Comparison of ENCODE assay signal across 8 cellular contexts in genomic region chr10:96043895-96044580, GRCh38. TPM values are rescaled to one million over a fixed set of nuclear protein-coding genes. Genes with fewer than 3 reads are reported as not detected.
DNase-seq lines count a peak whose midpoint lies in the region; ATAC-seq, FAIRE-seq and TF ChIP-seq lines count a peak whose summit lies in the region.

No MANE protein-coding gene starts in this region.

- peak; percentile 33 for ATAC-seq in HG02798 (IDR thresholded peaks at IDR 0.05; ENCODE audit: poor library complexity, unreplicated experiment)
- peak; percentile 70 for ATAC-seq in HepG2

- WGBS in HepG2 (ENCODE audit: low lambda C conversion rate), result 2% methylated on average over 6 of the region's 56 CpGs

- peaks cover 43% of the 10 kb centered on the region for H3K4me1 ChIP-seq in HepG2 (ENCODE audit: insufficient read depth, low read length)

- no peak for TF ChIP-seq CTCF in HepG2 (CRISPR knock-in tag; IDR thresholded peaks at IDR 0.05)

- H2AFZ ChIP-seq in HepG2 (ENCODE audit: low read length), result no peak overlapping the region

- H3K9me3 ChIP-seq in HepG2 (ENCODE audit: low read length), result no peaks in the 10 kb centered on the region

- no peak for TF ChIP-seq RAD21 in HepG2 (CRISPR knock-in tag; IDR thresholded peaks at IDR 0.05)

- H3K4me3 ChIP-seq in HepG2 (replicated peaks in 1 of 3; ENCODE audit: insufficient read depth in 1 of 3, low read depth in 2 of 3, low read length in 3 of 3), result peak overlapping the region; percentile 89 to 91 (median 90)

- FAIRE-seq in HepG2 (lab: Jason Lieb, UNC), result no peak

- no peaks in the 10 kb centered on the region; the same call in 1 of the 2 replicates for H4K20me1 ChIP-seq in HepG2 (ENCODE audit: insufficient read depth, low read length)

- BruUV-seq in HepG2 (replicated peaks; lab: Mats Ljungman, UMichigan), result no TSS peak

- H3K27ac ChIP-seq in HepG2 (ENCODE audit: extremely low read length, insufficient read depth, low read length), result peak overlapping the region; percentile 87

- DNase-seq in NCI-H2081 (lab: John Stamatoyannopoulos, UW) (peak; percentile 46 to 51), NCI-H2081 treated with DMSO at 0.1 percent for 48 hours (lab: John Stamatoyannopoulos, UW) (no peak), NCI-H128 (lab: John Stamatoyannopoulos, UW; ENCODE audit: unreplicated experiment) (peak; percentile 1), HepG2 (ENCODE audit: low spot score) (peak; percentile 24)
- DNase-seq in activated CD4-positive, alpha-beta T cell treated with anti-CD3 and anti-CD28 coated beads for 48 hours, result peak; percentile 59
- DNase-seq in stimulated activated CD4-positive, alpha-beta T cell treated with anti-CD3 and anti-CD28 coated beads, Interleukin-4, amount 100 ng/mL, for 1 hour, result peak; percentile 56

- H3K4me1 Mint-ChIP-seq in dendritic cell treated with granulocyte-macrophage colony-stimulating factor and Interleukin-4, amounts not matched to agents 40 ng/mL and 50 ng/mL, for 4 days (ENCODE audit: low read depth), result peaks cover 38% of the 10 kb centered on the region

- H3K27me3 Mint-ChIP-seq in dendritic cell treated with granulocyte-macrophage colony-stimulating factor and Interleukin-4, amounts not matched to agents 40 ng/mL and 50 ng/mL, for 4 days, result no peaks in the 10 kb centered on the region

- CTCF ChIA-PET in HepG2 (lab: Yijun Ruan, JAX; ENCODE audit: low intra/inter-chr PET ratio, low total read pairs), result no interaction called here

- H3K27ac Mint-ChIP-seq in dendritic cell treated with granulocyte-macrophage colony-stimulating factor and Interleukin-4, amounts not matched to agents 40 ng/mL and 50 ng/mL, for 4 days, result peak overlapping the region; percentile 97

- peaks cover 46% of the 10 kb centered on the region for H3K36me3 Mint-ChIP-seq in dendritic cell treated with granulocyte-macrophage colony-stimulating factor and Interleukin-4, amounts not matched to agents 40 ng/mL and 50 ng/mL, for 4 days (ENCODE audit: low read depth)

- H3K36me3 ChIP-seq in HepG2 (replicated peaks in 1 of 2; ENCODE audit: control insufficient read depth in 1 of 2, insufficient read depth in 2 of 2, low read length in 2 of 2), result peaks cover 0 to 9% of the 10 kb centered on the region in 2 experiments; a peak in 1 of 5 replicates

- H3K4me3 Mint-ChIP-seq in dendritic cell treated with granulocyte-macrophage colony-stimulating factor and Interleukin-4, amounts not matched to agents 40 ng/mL and 50 ng/mL, for 4 days, result peak overlapping the region; percentile 94

- intact Hi-C loops in dendritic cell treated with granulocyte-macrophage colony-stimulating factor and Interleukin-4, amounts not matched to agents 40 ng/mL and 50 ng/mL, for 4 days (cut with micrococcal nuclease), result loop anchor here (5.0 kb wide), 2 partner anchors 43 to 88 kb away; partner anchors contain the start of gene ZNF518A
- intact Hi-C loops in HepG2 (cut with micrococcal nuclease; ENCODE audit: unreplicated experiment), result loop anchor here (1.0 kb wide), 1 partner anchor 86 kb away; the partner anchor contains the start of gene ZNF518A

- no peaks in the 10 kb centered on the region for H3K9me3 Mint-ChIP-seq in dendritic cell treated with granulocyte-macrophage colony-stimulating factor and Interleukin-4, amounts not matched to agents 40 ng/mL and 50 ng/mL, for 4 days

- H3K27me3 ChIP-seq in HepG2 (ENCODE audit: control insufficient read depth in 1 of 2, insufficient read depth in 2 of 2, low read length in 2 of 2), result no peaks in the 10 kb centered on the region; a peak in 1 of 5 replicates

- peak overlapping the region; percentile 97 for H3K9ac ChIP-seq in HepG2 (ENCODE audit: insufficient read depth, low read depth, low read length)

- in situ Hi-C loops in HepG2 (cut with HindIII; ENCODE audit: extremely low pct_ligation_motif_present, low pct_unique_long_range_greater_than_20kb), result no loop called here

- H3K79me2 ChIP-seq in HepG2 (ENCODE audit: insufficient read depth, low read length), result peaks cover 53% of the 10 kb centered on the region

- peak overlapping the region; percentile 87 for H3K4me2 ChIP-seq in HepG2 (ENCODE audit: low read depth, low read length)

- TF ChIP-seq EP300 in HepG2 (IDR thresholded peaks at IDR 0.05; ENCODE audit: low read depth in 2 of 2, low read length in 2 of 2), result no peak
- no peak for TF ChIP-seq EP300 in HepG2 (CRISPR knock-in tag; IDR thresholded peaks at IDR 0.05; ENCODE audit: borderline replicate concordance)

- POLR2A ChIA-PET in HepG2 (lab: Yijun Ruan, JAX), result interaction anchor here (0.6 to 3.3 kb wide), 7 partner anchors 16 to 351 kb away, joined by 3 to 32 read pairs (median 15); partner anchors contain the start of genes TCTN3 and ZNF518A

- no peak; a peak in 1 of 4 replicates for TF ChIP-seq POLR2A in HepG2 (IDR thresholded peaks at IDR 0.05; ENCODE audit: insufficient read depth in 1 of 2, low read depth in 2 of 2, low read length in 2 of 2)

TF ChIP-seq in HepG2, 621 proteins besides CTCF, POLR2A, EP300 and RAD21 (continues in another document):
- TF ChIP-seq ZNF710 (CRISPR knock-in tag; IDR thresholded peaks at IDR 0.05; ENCODE audit: borderline replicate concordance) (no peak), ATF2 (CRISPR knock-in tag; IDR thresholded peaks at IDR 0.05) (0 out of 2 replicates have a peak, but pooled peaks have one; percentile 19), ISL2 (CRISPR knock-in tag; IDR thresholded peaks at IDR 0.05) (0 out of 2 replicates have a peak, but pooled peaks have one; percentile 15), ZNF737 (CRISPR knock-in tag; IDR thresholded peaks at IDR 0.05; ENCODE audit: borderline replicate concordance) (peak; percentile 62; the same call in 1 of the 2 replicates), PHF8 (CRISPR knock-in tag; IDR thresholded peaks at IDR 0.05) (peak; percentile 43), CBFB (CRISPR knock-in tag; IDR thresholded peaks at IDR 0.05) (no peak; the same call in 1 of the 2 replicates), ZFP41 (CRISPR knock-in tag; IDR thresholded peaks at IDR 0.05; ENCODE audit: borderline replicate concordance) (0 out of 2 replicates have a peak, but pooled peaks have one; percentile 70)

RNA-seq across cellular contexts. Expression of gene CCNJ, which starts 0.7 kb away (rescaled TPM):
- total RNA-seq in HepG2 (2016; rRNA removed; fragmentation: Illumina TruSeq; extraction: Trizol), result 21.5 and 33.9 TPM in 2 replicates
- total RNA-seq in HepG2 (2016; cell fraction: cytosol; rRNA removed; fragmentation: Illumina TruSeq; extraction: Trizol; ENCODE audit: low read depth), result 8.0 and 8.5 TPM in 2 replicates
- total RNA-seq in HepG2 (2016; cell fraction: insoluble cytoplasmic fraction; rRNA removed; fragmentation: Illumina TruSeq; extraction: Trizol), result 23.4 and 30.7 TPM in 2 replicates
- 34.5 and 36.8 TPM in 2 replicates for total RNA-seq in HepG2 (2016; cell fraction: membrane; rRNA removed; fragmentation: Illumina TruSeq; extraction: Trizol)
- 16.1 and 17.6 TPM in 2 replicates for total RNA-seq in HepG2 (2016; cell fraction: nucleus; rRNA removed; fragmentation: Illumina TruSeq; extraction: Trizol)
- 14.1 and 14.3 TPM in 2 replicates for polyA plus RNA-seq in HepG2 (2011; rRNA removed)
- 8.6 and 11.0 TPM in 2 replicates for polyA plus RNA-seq in HepG2 (2011; cell fraction: cytosol; rRNA removed)
- 8.8 and 9.4 TPM in 2 replicates for polyA plus RNA-seq in HepG2 (2011; cell fraction: nucleus; rRNA removed)
- 9.9 and 11.8 TPM in 2 replicates for polyA plus RNA-seq in HepG2 (2012)
- 6.4 and 7.7 TPM in 2 replicates for polyA plus RNA-seq in HepG2 (2016; cell fraction: cytosol; fragmentation: Illumina TruSeq; extraction: Trizol; ENCODE audit: low read depth)
- 28.1 and 28.7 TPM in 2 replicates for polyA plus RNA-seq in HepG2 (2016; cell fraction: insoluble cytoplasmic fraction; fragmentation: Illumina TruSeq; extraction: Trizol; ENCODE audit: low read depth)
- polyA plus RNA-seq in HepG2 (2016; cell fraction: membrane; fragmentation: Illumina TruSeq; extraction: Trizol; ENCODE audit: low read depth), result 21.3 and 21.7 TPM in 2 replicates
- 29.2 and 29.5 TPM in 2 replicates for polyA plus RNA-seq in HepG2 (2016; cell fraction: nucleus; fragmentation: Illumina TruSeq; extraction: Trizol; ENCODE audit: insufficient read depth, low read depth)
- polyA minus RNA-seq in HepG2 (2011; rRNA and poly(A)+ RNA removed; ENCODE audit: low replicate concordance), result 17.6 and 34.1 TPM in 2 replicates
- polyA minus RNA-seq in HepG2 (2011; cell fraction: cytosol; rRNA and poly(A)+ RNA removed), result 12.0 and 16.8 TPM in 2 replicates
- polyA minus RNA-seq in HepG2 (2011; cell fraction: nucleus; rRNA and poly(A)+ RNA removed), result 11.8 and 15.2 TPM in 2 replicates
